Comparison of ENCODE assay signal across 25 cellular contexts in genomic region chrX:20974326-20974725, GRCh38.
A peak's percentile ranks its signal among the peaks of the same experiment; 100 is the strongest.
DNase-seq lines count a peak whose midpoint lies in the region; ATAC-seq, FAIRE-seq and TF ChIP-seq lines count a peak whose summit lies in the region.
"Had no signal": no experiment of that assay in that cellular context is flagged by ENCODE, and none has a peak within 500 bp of the region (broad histone marks: within the 10 kb centered on the region; RNA-seq: fewer than 3 reads in every experiment).

No MANE protein-coding gene starts in this region.

- no peak overlapping the region for H3K9ac ChIP-seq in GM23248

- TF ChIP-seq CTCF in bronchial epithelial cell (IDR thresholded peaks at IDR 0.05; ENCODE audit: insufficient read depth, low read length, severe bottlenecking) (no peak), natural killer cell (IDR thresholded peaks at IDR 0.05) (no peak), progenitor cell of endocrine pancreas (IDR thresholded peaks at IDR 0.05; ENCODE audit: unreplicated experiment) (no peak)

- H3K4me1 ChIP-seq in GM23248 (ENCODE audit: insufficient read depth), result 0 out of 2 replicates have a peak, but pooled peaks cover 7% of the 10 kb centered on the region
- H3K4me1 ChIP-seq: body of pancreas, transverse colon had no signal

- H3K27ac ChIP-seq in GM23248, result no peak overlapping the region
- H3K27ac ChIP-seq: body of pancreas, HL-60, PC-9, skin epidermis, transverse colon had no signal

- H3F3A ChIP-seq in GM23248 (ENCODE audit: insufficient read depth), result no peaks in the 10 kb centered on the region

- H3K27me3 ChIP-seq in GM23248 (replicated peaks; ENCODE audit: insufficient read depth) (no peaks in the 10 kb centered on the region), bronchial epithelial cell (ENCODE audit: control insufficient read depth, insufficient read depth, low read length) (no peaks in the 10 kb centered on the region)
- H3K27me3 ChIP-seq: body of pancreas, transverse colon had no signal

- H3K9me3 Mint-ChIP-seq in natural killer cell, result peaks cover 0 to 2% of the 10 kb centered on the region in 2 donors
- peaks cover 3% of the 10 kb centered on the region for H3K9me3 Mint-ChIP-seq in progenitor cell of endocrine pancreas (ENCODE audit: low read depth)
- H3K9me3 Mint-ChIP-seq: activated naive CD4-positive, alpha-beta T cell treated with anti-CD3 and anti-CD28 coated beads, Interleukin-2, amount 50 U/mL, for 24 hours; stimulated activated naive CD8-positive, alpha-beta T cell treated with anti-CD3 and anti-CD28 coated beads, Interleukin-15, amount 100 ng/mL, for 72 hours had no signal

- DNase-seq in GM23248 (peak; percentile 54), NCI-H226 (peak; percentile 57), bronchial epithelial cell (ENCODE audit: low read depth) (peak; percentile 71), kidney glomerular epithelial cell (lab: John Stamatoyannopoulos, UW) (peak; percentile 1), natural killer cell (no peak), progenitor cell of endocrine pancreas (ENCODE audit: low spot score, unreplicated experiment) (no peak)
- DNase-seq: activated CD4-positive, CD25-positive, alpha-beta regulatory T cell treated with anti-CD3 and anti-CD28 coated beads, Interleukin-2, amount 50 U/mL, for 72 hours; activated T-cell treated with anti-CD3 and anti-CD28 coated beads, Interleukin-2, amount 50 U/mL, for 48 hours; body of pancreas; H7; midbrain; NCI-H1105; NCI-H2171; NCI-H774; PC-9; posterior cingulate gyrus; stimulated activated CD4-positive, alpha-beta T cell treated with anti-CD3 and anti-CD28 coated beads, Interleukin-2, amount 100 ng/mL, for 48 hours; stimulated activated naive CD8-positive, alpha-beta T cell treated with anti-CD3 and anti-CD28 coated beads, Interleukin-15, amount 100 ng/mL, for 72 hours; T1000; transverse colon had no signal

- FAIRE-seq in bronchial epithelial cell (lab: Jason Lieb, UNC), result no peak

- 46 to 47% methylated on average over 2 of the region's 2 CpGs for WGBS in GM23248 (ENCODE audit: low coverage in 1 of 2, low lambda C conversion rate in 2 of 2, missing lambda C conversion rate in 2 of 2), 2 experiments

- in situ Hi-C loops in GM23248 (cut with MboI), result no loop called here

- no peaks in the 10 kb centered on the region for H4K20me1 ChIP-seq in GM23248 (ENCODE audit: insufficient read depth)

- H2AFZ ChIP-seq in GM23248, result no peak overlapping the region
- H2AFZ ChIP-seq: PC-9 had no signal

- intact Hi-C loops in natural killer cell (cut with micrococcal nuclease), result no loop called here

- H3K27ac Mint-ChIP-seq in natural killer cell (no peak overlapping the region), progenitor cell of endocrine pancreas (no peak overlapping the region)
- H3K27ac Mint-ChIP-seq: activated naive CD4-positive, alpha-beta T cell treated with anti-CD3 and anti-CD28 coated beads, Interleukin-2, amount 50 U/mL, for 24 hours; stimulated activated naive CD8-positive, alpha-beta T cell treated with anti-CD3 and anti-CD28 coated beads, Interleukin-15, amount 100 ng/mL, for 72 hours had no signal

- no peaks in the 10 kb centered on the region for H3K79me2 ChIP-seq in GM23248 (ENCODE audit: insufficient read depth)

- H3K9me2 ChIP-seq in GM23248 (ENCODE audit: insufficient read depth), result no peaks in the 10 kb centered on the region

- H3K27me3 Mint-ChIP-seq in natural killer cell (ENCODE audit: low read depth in 2 of 2) (no peaks in the 10 kb centered on the region), progenitor cell of endocrine pancreas (no peaks in the 10 kb centered on the region)
- H3K27me3 Mint-ChIP-seq: activated naive CD4-positive, alpha-beta T cell treated with anti-CD3 and anti-CD28 coated beads, Interleukin-2, amount 50 U/mL, for 24 hours; stimulated activated naive CD8-positive, alpha-beta T cell treated with anti-CD3 and anti-CD28 coated beads, Interleukin-15, amount 100 ng/mL, for 72 hours had no signal

- H3K4me3 Mint-ChIP-seq in natural killer cell (no peak overlapping the region), progenitor cell of endocrine pancreas (ENCODE audit: low read depth) (no peak overlapping the region)
- H3K4me3 Mint-ChIP-seq: activated naive CD4-positive, alpha-beta T cell treated with anti-CD3 and anti-CD28 coated beads, Interleukin-2, amount 50 U/mL, for 24 hours; stimulated activated naive CD8-positive, alpha-beta T cell treated with anti-CD3 and anti-CD28 coated beads, Interleukin-15, amount 100 ng/mL, for 72 hours had no signal

- H3K36me3 ChIP-seq in GM23248 (ENCODE audit: low read depth) (no peaks in the 10 kb centered on the region), bronchial epithelial cell (ENCODE audit: control insufficient read depth, insufficient read depth, low read length) (no peaks in the 10 kb centered on the region)
- H3K36me3 ChIP-seq: transverse colon had no signal

- H3K36me3 Mint-ChIP-seq in natural killer cell, result no peaks in the 10 kb centered on the region
- no peaks in the 10 kb centered on the region for H3K36me3 Mint-ChIP-seq in progenitor cell of endocrine pancreas (ENCODE audit: insufficient read depth)

- H3K4me3 ChIP-seq in GM23248 (no peak overlapping the region), bronchial epithelial cell (ENCODE audit: low read depth, low read length) (no peak overlapping the region)
- H3K4me3 ChIP-seq: body of pancreas, PC-9, skin epidermis, transverse colon had no signal

- no peak overlapping the region for H3K4me2 ChIP-seq in GM23248 (ENCODE audit: unreplicated experiment)
- H3K4me2 ChIP-seq: PC-9 had no signal

- no peaks in the 10 kb centered on the region for H3K9me3 ChIP-seq in GM23248 (ENCODE audit: low read depth)
- H3K9me3 ChIP-seq: body of pancreas, transverse colon had no signal

- H3K4me1 Mint-ChIP-seq in natural killer cell (no peaks in the 10 kb centered on the region), progenitor cell of endocrine pancreas (ENCODE audit: low read depth) (peaks cover 4% of the 10 kb centered on the region)
- H3K4me1 Mint-ChIP-seq: activated naive CD4-positive, alpha-beta T cell treated with anti-CD3 and anti-CD28 coated beads, Interleukin-2, amount 50 U/mL, for 24 hours; stimulated activated naive CD8-positive, alpha-beta T cell treated with anti-CD3 and anti-CD28 coated beads, Interleukin-15, amount 100 ng/mL, for 72 hours had no signal

- ATAC-seq in natural killer cell (no peak), GM18511 (IDR thresholded peaks at IDR 0.05; ENCODE audit: unreplicated experiment) (no peak), GM18909 (IDR thresholded peaks at IDR 0.05; ENCODE audit: poor library complexity, unreplicated experiment) (no peak)
- ATAC-seq: body of pancreas; stimulated activated naive CD8-positive, alpha-beta T cell treated with anti-CD3 and anti-CD28 coated beads, Interleukin-15, amount 100 ng/mL, for 72 hours had no signal

Comparison
In these comparisons a context has a peak if more than half of its experiments do, and no peak if none do; other contexts are left out.
1. DNase-seq: peak in GM23248 (single experiment), NCI-H226 (single experiment), bronchial epithelial cell (single experiment) and kidney glomerular epithelial cell (single experiment); none in natural killer cell (single experiment) and progenitor cell of endocrine pancreas (single experiment).